ENCODE assay signal across 1 cellular context in the genomic region with DNA sequence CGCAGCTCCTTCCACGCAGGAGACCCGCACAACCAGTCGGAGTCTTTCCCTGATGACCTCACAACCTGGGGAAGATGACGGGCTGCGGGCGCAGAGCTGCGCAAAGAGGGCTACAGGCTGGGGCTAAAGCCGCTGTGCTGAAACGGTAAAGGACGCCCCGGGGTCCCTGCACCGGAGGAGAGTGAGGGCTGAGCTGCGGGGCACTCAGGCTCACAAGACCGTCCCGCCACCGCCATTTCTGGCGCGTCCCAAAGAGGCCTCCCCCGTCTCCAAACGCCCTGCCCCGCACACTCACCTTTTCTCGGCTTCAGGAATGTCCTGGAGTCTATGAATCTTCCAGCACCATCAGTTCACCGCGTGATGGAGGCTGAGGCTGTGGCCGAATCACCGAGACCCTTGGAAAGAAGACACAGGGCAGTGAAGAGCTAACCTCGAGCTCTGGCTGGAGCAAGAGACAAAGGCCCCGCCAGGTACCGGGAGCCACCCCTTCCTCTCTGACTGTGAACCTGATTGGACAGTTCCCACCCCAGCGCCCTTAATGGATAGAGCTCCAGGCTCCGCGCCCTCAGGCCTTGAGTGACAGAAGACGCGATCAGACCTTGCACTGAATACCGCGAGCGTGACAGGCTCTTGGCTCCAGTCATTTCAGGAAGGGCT.
A peak's percentile ranks its signal among the peaks of the same experiment; 100 is the strongest.
TF ChIP-seq lines count a peak whose summit lies in the region.

No MANE protein-coding gene starts in this region.

TF ChIP-seq in K562, 482 proteins besides CTCF, POLR2A, EP300 and RAD21 (continued from another document and continues in another):
- TF ChIP-seq, protein P1, sequence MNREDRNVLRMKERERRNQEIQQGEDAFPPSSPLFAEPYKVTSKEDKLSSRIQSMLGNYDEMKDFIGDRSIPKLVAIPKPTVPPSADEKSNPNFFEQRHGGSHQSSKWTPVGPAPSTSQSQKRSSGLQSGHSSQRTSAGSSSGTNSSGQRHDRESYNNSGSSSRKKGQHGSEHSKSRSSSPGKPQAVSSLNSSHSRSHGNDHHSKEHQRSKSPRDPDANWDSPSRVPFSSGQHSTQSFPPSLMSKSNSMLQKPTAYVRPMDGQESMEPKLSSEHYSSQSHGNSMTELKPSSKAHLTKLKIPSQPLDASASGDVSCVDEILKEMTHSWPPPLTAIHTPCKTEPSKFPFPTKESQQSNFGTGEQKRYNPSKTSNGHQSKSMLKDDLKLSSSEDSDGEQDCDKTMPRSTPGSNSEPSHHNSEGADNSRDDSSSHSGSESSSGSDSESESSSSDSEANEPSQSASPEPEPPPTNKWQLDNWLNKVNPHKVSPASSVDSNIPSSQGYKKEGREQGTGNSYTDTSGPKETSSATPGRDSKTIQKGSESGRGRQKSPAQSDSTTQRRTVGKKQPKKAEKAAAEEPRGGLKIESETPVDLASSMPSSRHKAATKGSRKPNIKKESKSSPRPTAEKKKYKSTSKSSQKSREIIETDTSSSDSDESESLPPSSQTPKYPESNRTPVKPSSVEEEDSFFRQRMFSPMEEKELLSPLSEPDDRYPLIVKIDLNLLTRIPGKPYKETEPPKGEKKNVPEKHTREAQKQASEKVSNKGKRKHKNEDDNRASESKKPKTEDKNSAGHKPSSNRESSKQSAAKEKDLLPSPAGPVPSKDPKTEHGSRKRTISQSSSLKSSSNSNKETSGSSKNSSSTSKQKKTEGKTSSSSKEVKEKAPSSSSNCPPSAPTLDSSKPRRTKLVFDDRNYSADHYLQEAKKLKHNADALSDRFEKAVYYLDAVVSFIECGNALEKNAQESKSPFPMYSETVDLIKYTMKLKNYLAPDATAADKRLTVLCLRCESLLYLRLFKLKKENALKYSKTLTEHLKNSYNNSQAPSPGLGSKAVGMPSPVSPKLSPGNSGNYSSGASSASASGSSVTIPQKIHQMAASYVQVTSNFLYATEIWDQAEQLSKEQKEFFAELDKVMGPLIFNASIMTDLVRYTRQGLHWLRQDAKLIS (CRISPR knock-in tag; IDR thresholded peaks at IDR 0.05), result no peak
- peak; percentile 28; the same call in 1 of the 2 replicates for TF ChIP-seq L3MBTL2 (IDR thresholded peaks at IDR 0.05)
- no peak for TF ChIP-seq ZNF134 (CRISPR knock-in tag; conservative IDR thresholded peaks at IDR 0.05)
- peak; percentile 69 for TF ChIP-seq POLR2G (IDR thresholded peaks at IDR 0.05; ENCODE audit: low read depth, low read length)
- peak; percentile 70 for TF ChIP-seq RBFOX2 (IDR thresholded peaks at IDR 0.05; ENCODE audit: low read depth, low read length)
- peak; percentile 37 for TF ChIP-seq HNRNPLL (IDR thresholded peaks at IDR 0.05; ENCODE audit: low read depth, low read length, poor library complexity, severe bottlenecking)
- no peak for TF ChIP-seq CBFB (CRISPR knock-in tag; IDR thresholded peaks at IDR 0.05)
- TF ChIP-seq HEY1 (CRISPR knock-in tag; IDR thresholded peaks at IDR 0.05; ENCODE audit: borderline replicate concordance), result no peak
- TF ChIP-seq SETDB1 (IDR thresholded peaks at IDR 0.05; ENCODE audit: low read length), result no peak
- TF ChIP-seq, protein P2, sequence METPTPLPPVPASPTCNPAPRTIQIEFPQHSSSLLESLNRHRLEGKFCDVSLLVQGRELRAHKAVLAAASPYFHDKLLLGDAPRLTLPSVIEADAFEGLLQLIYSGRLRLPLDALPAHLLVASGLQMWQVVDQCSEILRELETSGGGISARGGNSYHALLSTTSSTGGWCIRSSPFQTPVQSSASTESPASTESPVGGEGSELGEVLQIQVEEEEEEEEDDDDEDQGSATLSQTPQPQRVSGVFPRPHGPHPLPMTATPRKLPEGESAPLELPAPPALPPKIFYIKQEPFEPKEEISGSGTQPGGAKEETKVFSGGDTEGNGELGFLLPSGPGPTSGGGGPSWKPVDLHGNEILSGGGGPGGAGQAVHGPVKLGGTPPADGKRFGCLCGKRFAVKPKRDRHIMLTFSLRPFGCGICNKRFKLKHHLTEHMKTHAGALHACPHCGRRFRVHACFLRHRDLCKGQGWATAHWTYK (CRISPR knock-in tag; IDR thresholded peaks at IDR 0.05), result no peak
- peak; percentile 55 for TF ChIP-seq SUPT5H (IDR thresholded peaks at IDR 0.05)
- TF ChIP-seq KHSRP (IDR thresholded peaks at IDR 0.05), result no peak
- TF ChIP-seq CHCHD3 (CRISPR knock-in tag; IDR thresholded peaks at IDR 0.05), result no peak
- TF ChIP-seq SMAD2 (IDR thresholded peaks at IDR 0.05; ENCODE audit: low read depth, low read length), result no peak
- no peak for TF ChIP-seq HIVEP1 (CRISPR knock-in tag; IDR thresholded peaks at IDR 0.05)
- TF ChIP-seq, protein P3, sequence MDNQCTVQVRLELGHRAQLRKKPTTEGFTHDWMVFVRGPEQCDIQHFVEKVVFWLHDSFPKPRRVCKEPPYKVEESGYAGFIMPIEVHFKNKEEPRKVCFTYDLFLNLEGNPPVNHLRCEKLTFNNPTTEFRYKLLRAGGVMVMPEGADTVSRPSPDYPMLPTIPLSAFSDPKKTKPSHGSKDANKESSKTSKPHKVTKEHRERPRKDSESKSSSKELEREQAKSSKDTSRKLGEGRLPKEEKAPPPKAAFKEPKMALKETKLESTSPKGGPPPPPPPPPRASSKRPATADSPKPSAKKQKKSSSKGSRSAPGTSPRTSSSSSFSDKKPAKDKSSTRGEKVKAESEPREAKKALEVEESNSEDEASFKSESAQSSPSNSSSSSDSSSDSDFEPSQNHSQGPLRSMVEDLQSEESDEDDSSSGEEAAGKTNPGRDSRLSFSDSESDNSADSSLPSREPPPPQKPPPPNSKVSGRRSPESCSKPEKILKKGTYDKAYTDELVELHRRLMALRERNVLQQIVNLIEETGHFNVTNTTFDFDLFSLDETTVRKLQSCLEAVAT (IDR thresholded peaks at IDR 0.05), result peak in 1 of 2 experiments; percentile 70; a peak in 2 of 4 replicates
- TF ChIP-seq BACH1 (tag; IDR thresholded peaks at IDR 0.05), result no peak
- TF ChIP-seq CCNT2 (IDR thresholded peaks at IDR 0.05; ENCODE audit: borderline replicate concordance, extremely low read depth, insufficient read length, low read depth, low read length), result no peak
- TF ChIP-seq CHD2 (IDR thresholded peaks at IDR 0.05; ENCODE audit: low read depth, low read length), result peak; percentile 72; the same call in 1 of the 2 replicates
- peak; percentile 41 for TF ChIP-seq POLR2B (IDR thresholded peaks at IDR 0.05; ENCODE audit: low read depth, partially characterized antibody)
- no peak for TF ChIP-seq MCM5 (IDR thresholded peaks at IDR 0.05; ENCODE audit: low read depth)
- no peak for TF ChIP-seq BDP1 (IDR thresholded peaks at IDR 0.05; ENCODE audit: insufficient read depth, insufficient read length)
- TF ChIP-seq, protein P4, sequence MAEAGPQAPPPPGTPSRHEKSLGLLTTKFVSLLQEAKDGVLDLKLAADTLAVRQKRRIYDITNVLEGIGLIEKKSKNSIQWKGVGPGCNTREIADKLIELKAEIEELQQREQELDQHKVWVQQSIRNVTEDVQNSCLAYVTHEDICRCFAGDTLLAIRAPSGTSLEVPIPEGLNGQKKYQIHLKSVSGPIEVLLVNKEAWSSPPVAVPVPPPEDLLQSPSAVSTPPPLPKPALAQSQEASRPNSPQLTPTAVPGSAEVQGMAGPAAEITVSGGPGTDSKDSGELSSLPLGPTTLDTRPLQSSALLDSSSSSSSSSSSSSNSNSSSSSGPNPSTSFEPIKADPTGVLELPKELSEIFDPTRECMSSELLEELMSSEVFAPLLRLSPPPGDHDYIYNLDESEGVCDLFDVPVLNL (CRISPR knock-in tag; IDR thresholded peaks at IDR 0.05; ENCODE audit: low read depth), result no peak
- TF ChIP-seq PHB2 (IDR thresholded peaks at IDR 0.05; ENCODE audit: low read depth), result no peak
- TF ChIP-seq KDM5B (IDR thresholded peaks at IDR 0.05; ENCODE audit: insufficient replicate concordance, low read depth, low read length), result peak; percentile 37
- TF ChIP-seq, protein P5, sequence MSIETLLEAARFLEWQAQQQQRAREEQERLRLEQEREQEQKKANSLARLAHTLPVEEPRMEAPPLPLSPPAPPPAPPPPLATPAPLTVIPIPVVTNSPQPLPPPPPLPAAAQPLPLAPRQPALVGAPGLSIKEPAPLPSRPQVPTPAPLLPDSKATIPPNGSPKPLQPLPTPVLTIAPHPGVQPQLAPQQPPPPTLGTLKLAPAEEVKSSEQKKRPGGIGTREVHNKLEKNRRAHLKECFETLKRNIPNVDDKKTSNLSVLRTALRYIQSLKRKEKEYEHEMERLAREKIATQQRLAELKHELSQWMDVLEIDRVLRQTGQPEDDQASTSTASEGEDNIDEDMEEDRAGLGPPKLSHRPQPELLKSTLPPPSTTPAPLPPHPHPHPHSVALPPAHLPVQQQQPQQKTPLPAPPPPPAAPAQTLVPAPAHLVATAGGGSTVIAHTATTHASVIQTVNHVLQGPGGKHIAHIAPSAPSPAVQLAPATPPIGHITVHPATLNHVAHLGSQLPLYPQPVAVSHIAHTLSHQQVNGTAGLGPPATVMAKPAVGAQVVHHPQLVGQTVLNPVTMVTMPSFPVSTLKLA (conservative IDR thresholded peaks at IDR 0.05), result no peak
- TF ChIP-seq NCOR1 (IDR thresholded peaks at IDR 0.05), result no peak
- no peak for TF ChIP-seq BHLHE40 (IDR thresholded peaks at IDR 0.05; ENCODE audit: low read length)
- TF ChIP-seq CREB1 (IDR thresholded peaks at IDR 0.05), result 0 out of 2 replicates have a peak, but pooled peaks have one; percentile 23
- TF ChIP-seq CREB1 (CRISPR knock-in tag; IDR thresholded peaks at IDR 0.05), result no peak
- TF ChIP-seq, protein P6, sequence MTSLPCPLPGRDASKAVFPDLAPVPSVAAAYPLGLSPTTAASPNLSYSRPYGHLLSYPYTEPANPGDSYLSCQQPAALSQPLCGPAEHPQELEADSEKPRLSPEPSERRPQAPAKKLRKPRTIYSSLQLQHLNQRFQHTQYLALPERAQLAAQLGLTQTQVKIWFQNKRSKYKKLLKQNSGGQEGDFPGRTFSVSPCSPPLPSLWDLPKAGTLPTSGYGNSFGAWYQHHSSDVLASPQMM (CRISPR knock-in tag; IDR thresholded peaks at IDR 0.05), result no peak
- TF ChIP-seq POLR2AphosphoS2 (IDR thresholded peaks at IDR 0.05; ENCODE audit: low read length), result no peak
- TF ChIP-seq, protein P7, sequence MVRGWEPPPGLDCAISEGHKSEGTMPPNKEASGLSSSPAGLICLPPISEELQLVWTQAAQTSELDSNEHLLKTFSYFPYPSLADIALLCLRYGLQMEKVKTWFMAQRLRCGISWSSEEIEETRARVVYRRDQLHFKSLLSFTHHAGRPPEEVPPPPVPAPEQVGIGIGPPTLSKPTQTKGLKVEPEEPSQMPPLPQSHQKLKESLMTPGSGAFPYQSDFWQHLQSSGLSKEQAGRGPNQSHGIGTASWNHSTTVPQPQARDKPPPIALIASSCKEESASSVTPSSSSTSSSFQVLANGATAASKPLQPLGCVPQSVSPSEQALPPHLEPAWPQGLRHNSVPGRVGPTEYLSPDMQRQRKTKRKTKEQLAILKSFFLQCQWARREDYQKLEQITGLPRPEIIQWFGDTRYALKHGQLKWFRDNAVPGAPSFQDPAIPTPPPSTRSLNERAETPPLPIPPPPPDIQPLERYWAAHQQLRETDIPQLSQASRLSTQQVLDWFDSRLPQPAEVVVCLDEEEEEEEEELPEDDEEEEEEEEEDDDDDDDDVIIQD (CRISPR knock-in tag; IDR thresholded peaks at IDR 0.05), result no peak
- peak; percentile 59 for TF ChIP-seq ZFX (CRISPR knock-in tag; IDR thresholded peaks at IDR 0.05)
- 0 out of 4 replicates have a peak, but pooled peaks of 1 of the 2 experiments have one; percentile 17 for TF ChIP-seq HDAC1 (IDR thresholded peaks at IDR 0.05)
- TF ChIP-seq ZNF175 (CRISPR knock-in tag; IDR thresholded peaks at IDR 0.05; ENCODE audit: low read depth), result no peak
- TF ChIP-seq FOS (IDR thresholded peaks at IDR 0.05; ENCODE audit: extremely low read depth, insufficient read length), result no peak
- no peak for TF ChIP-seq ETV6 (IDR thresholded peaks at IDR 0.05; ENCODE audit: borderline replicate concordance in 1 of 2, low read depth in 2 of 2, low read length in 1 of 2)
- no peak for TF ChIP-seq ETV6 (CRISPR knock-in tag; IDR thresholded peaks at IDR 0.05; ENCODE audit: borderline replicate concordance)
- no peak for TF ChIP-seq MCM7 (IDR thresholded peaks at IDR 0.05)
- no peak for TF ChIP-seq HCFC1 (IDR thresholded peaks at IDR 0.05; ENCODE audit: low read depth, low read length)
- TF ChIP-seq POLR3G (IDR thresholded peaks at IDR 0.05; ENCODE audit: extremely low read depth, insufficient read length, insufficient replicate concordance), result no peak
- TF ChIP-seq, protein P8, sequence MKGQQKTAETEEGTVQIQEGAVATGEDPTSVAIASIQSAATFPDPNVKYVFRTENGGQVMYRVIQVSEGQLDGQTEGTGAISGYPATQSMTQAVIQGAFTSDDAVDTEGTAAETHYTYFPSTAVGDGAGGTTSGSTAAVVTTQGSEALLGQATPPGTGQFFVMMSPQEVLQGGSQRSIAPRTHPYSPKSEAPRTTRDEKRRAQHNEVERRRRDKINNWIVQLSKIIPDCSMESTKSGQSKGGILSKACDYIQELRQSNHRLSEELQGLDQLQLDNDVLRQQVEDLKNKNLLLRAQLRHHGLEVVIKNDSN (CRISPR knock-in tag; IDR thresholded peaks at IDR 0.05), result no peak
- TF ChIP-seq, protein P9, sequence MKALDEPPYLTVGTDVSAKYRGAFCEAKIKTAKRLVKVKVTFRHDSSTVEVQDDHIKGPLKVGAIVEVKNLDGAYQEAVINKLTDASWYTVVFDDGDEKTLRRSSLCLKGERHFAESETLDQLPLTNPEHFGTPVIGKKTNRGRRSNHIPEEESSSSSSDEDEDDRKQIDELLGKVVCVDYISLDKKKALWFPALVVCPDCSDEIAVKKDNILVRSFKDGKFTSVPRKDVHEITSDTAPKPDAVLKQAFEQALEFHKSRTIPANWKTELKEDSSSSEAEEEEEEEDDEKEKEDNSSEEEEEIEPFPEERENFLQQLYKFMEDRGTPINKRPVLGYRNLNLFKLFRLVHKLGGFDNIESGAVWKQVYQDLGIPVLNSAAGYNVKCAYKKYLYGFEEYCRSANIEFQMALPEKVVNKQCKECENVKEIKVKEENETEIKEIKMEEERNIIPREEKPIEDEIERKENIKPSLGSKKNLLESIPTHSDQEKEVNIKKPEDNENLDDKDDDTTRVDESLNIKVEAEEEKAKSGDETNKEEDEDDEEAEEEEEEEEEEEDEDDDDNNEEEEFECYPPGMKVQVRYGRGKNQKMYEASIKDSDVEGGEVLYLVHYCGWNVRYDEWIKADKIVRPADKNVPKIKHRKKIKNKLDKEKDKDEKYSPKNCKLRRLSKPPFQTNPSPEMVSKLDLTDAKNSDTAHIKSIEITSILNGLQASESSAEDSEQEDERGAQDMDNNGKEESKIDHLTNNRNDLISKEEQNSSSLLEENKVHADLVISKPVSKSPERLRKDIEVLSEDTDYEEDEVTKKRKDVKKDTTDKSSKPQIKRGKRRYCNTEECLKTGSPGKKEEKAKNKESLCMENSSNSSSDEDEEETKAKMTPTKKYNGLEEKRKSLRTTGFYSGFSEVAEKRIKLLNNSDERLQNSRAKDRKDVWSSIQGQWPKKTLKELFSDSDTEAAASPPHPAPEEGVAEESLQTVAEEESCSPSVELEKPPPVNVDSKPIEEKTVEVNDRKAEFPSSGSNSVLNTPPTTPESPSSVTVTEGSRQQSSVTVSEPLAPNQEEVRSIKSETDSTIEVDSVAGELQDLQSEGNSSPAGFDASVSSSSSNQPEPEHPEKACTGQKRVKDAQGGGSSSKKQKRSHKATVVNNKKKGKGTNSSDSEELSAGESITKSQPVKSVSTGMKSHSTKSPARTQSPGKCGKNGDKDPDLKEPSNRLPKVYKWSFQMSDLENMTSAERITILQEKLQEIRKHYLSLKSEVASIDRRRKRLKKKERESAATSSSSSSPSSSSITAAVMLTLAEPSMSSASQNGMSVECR (CRISPR knock-in tag; IDR thresholded peaks at IDR 0.05), result no peak
